In genomic region chr15:51051776-51052175, GRCh38 we compare ENCODE assay signal across 10 cellular contexts. TPM values are rescaled to one million over a fixed set of nuclear protein-coding genes. Genes with fewer than 3 reads are reported as not detected.
DNase-seq lines count a peak whose midpoint lies in the region; ATAC-seq, FAIRE-seq and TF ChIP-seq lines count a peak whose summit lies in the region.
"Had no signal": no experiment of that assay in that cellular context is flagged by ENCODE, and none has a peak within 500 bp of the region (broad histone marks: within the 10 kb centered on the region; RNA-seq: fewer than 3 reads in every experiment).

No MANE protein-coding gene starts in this region.

- ATAC-seq in right lobe of liver (peak in 3 of 4 donors; percentile 29 to 52 (median 47)), HepG2 (no peak), GM21723 (IDR thresholded peaks at IDR 0.05; ENCODE audit: unreplicated experiment) (no peak), HG03469 (IDR thresholded peaks at IDR 0.05; ENCODE audit: unreplicated experiment) (no peak)

- H3K36me3 ChIP-seq in right lobe of liver (no peaks in the 10 kb centered on the region), HepG2 (replicated peaks in 1 of 2; ENCODE audit: control insufficient read depth in 1 of 2, insufficient read depth in 2 of 2, low read length in 2 of 2) (no peaks in the 10 kb centered on the region), sigmoid colon (no peaks in the 10 kb centered on the region)

- WGBS in right lobe of liver (ENCODE audit: insufficient coverage, low coverage, low lambda C conversion rate, missing lambda C conversion rate): 46% methylated on average over 3 of the region's 3 CpGs
- 96% methylated on average over 3 of the region's 3 CpGs for WGBS in HepG2 (ENCODE audit: low lambda C conversion rate)
- 49 to 64% methylated on average over 3 of the region's 3 CpGs for WGBS in sigmoid colon, 2 donors

- BruUV-seq in HepG2 (replicated peaks; lab: Mats Ljungman, UMichigan): no TSS peak

- no peak overlapping the region for H2AFZ ChIP-seq in HepG2 (ENCODE audit: low read length)
- H2AFZ ChIP-seq: parathyroid adenoma had no signal

- H3K27ac Mint-ChIP-seq in dendritic cell treated with granulocyte-macrophage colony-stimulating factor and Interleukin-4, amounts not matched to agents 40 ng/mL and 50 ng/mL, for 4 days: peak overlapping the region; percentile 38

- H3K9ac ChIP-seq in HepG2 (ENCODE audit: insufficient read depth, low read depth, low read length): no peak overlapping the region
- H3K9ac ChIP-seq: parathyroid adenoma had no signal

- no peaks in the 10 kb centered on the region for H3K27me3 ChIP-seq in right lobe of liver
- no peaks in the 10 kb centered on the region for H3K27me3 ChIP-seq in HepG2 (ENCODE audit: control insufficient read depth in 1 of 2, insufficient read depth in 2 of 2, low read length in 2 of 2)
- H3K27me3 ChIP-seq in sigmoid colon: no peaks in the 10 kb centered on the region

- H3K4me1 ChIP-seq in right lobe of liver: peaks cover 0 to 15% (median 4%) of the 10 kb centered on the region in 4 donors
- H3K4me1 ChIP-seq in HepG2 (ENCODE audit: insufficient read depth, low read length): peaks cover 26% of the 10 kb centered on the region
- H3K4me1 ChIP-seq in sigmoid colon: peaks cover 0 to 27% (median 20%) of the 10 kb centered on the region in 4 donors
- H3K4me1 ChIP-seq: parathyroid adenoma had no signal

- H3K4me1 Mint-ChIP-seq in dendritic cell treated with granulocyte-macrophage colony-stimulating factor and Interleukin-4, amounts not matched to agents 40 ng/mL and 50 ng/mL, for 4 days (ENCODE audit: low read depth): peaks cover 45% of the 10 kb centered on the region

- TF ChIP-seq EP300 in HepG2 (IDR thresholded peaks at IDR 0.05; ENCODE audit: low read depth in 2 of 2, low read length in 2 of 2): no peak
- no peak for TF ChIP-seq EP300 in HepG2 (CRISPR knock-in tag; IDR thresholded peaks at IDR 0.05; ENCODE audit: borderline replicate concordance)
- TF ChIP-seq EP300 in sigmoid colon (IDR thresholded peaks at IDR 0.05): no peak

- H3K27me3 Mint-ChIP-seq in dendritic cell treated with granulocyte-macrophage colony-stimulating factor and Interleukin-4, amounts not matched to agents 40 ng/mL and 50 ng/mL, for 4 days: peaks cover 27% of the 10 kb centered on the region

- H3K36me3 Mint-ChIP-seq in dendritic cell treated with granulocyte-macrophage colony-stimulating factor and Interleukin-4, amounts not matched to agents 40 ng/mL and 50 ng/mL, for 4 days (ENCODE audit: low read depth): no peaks in the 10 kb centered on the region

- H4K20me1 ChIP-seq in HepG2 (ENCODE audit: insufficient read depth, low read length): peaks cover 13% of the 10 kb centered on the region; the same call in 1 of the 2 replicates

- TF ChIP-seq POLR2A in right lobe of liver (IDR thresholded peaks at IDR 0.05) (no peak), HepG2 (IDR thresholded peaks at IDR 0.05; ENCODE audit: insufficient read depth in 1 of 2, low read depth in 2 of 2, low read length in 2 of 2) (no peak), sigmoid colon (IDR thresholded peaks at IDR 0.05) (no peak)

- peaks cover 13% of the 10 kb centered on the region for H3K79me2 ChIP-seq in HepG2 (ENCODE audit: insufficient read depth, low read length)
- H3K79me2 ChIP-seq: parathyroid adenoma had no signal

- no peak overlapping the region for H3K4me3 ChIP-seq in right lobe of liver
- H3K4me3 ChIP-seq in HepG2 (replicated peaks in 1 of 3; ENCODE audit: insufficient read depth in 1 of 3, low read depth in 2 of 3, low read length in 3 of 3): no peak overlapping the region
- no peak overlapping the region for H3K4me3 ChIP-seq in sigmoid colon

- no peak overlapping the region for H3K4me3 Mint-ChIP-seq in dendritic cell treated with granulocyte-macrophage colony-stimulating factor and Interleukin-4, amounts not matched to agents 40 ng/mL and 50 ng/mL, for 4 days

- H3K9me3 ChIP-seq in right lobe of liver: no peaks in the 10 kb centered on the region
- H3K9me3 ChIP-seq in HepG2 (ENCODE audit: low read length): no peaks in the 10 kb centered on the region
- no peaks in the 10 kb centered on the region for H3K9me3 ChIP-seq in sigmoid colon

- no peak overlapping the region for H3K4me2 ChIP-seq in HepG2 (ENCODE audit: low read depth, low read length)

- POLR2A ChIA-PET in HepG2 (lab: Yijun Ruan, JAX): interaction anchor here (1.4 kb wide), 1 partner anchor 8 kb away, joined by 3 read pairs; no protein-coding TSS in a partner anchor

- intact Hi-C loops in right lobe of liver (cut with DNase I): no loop called here
- intact Hi-C loops in HepG2 (cut with micrococcal nuclease; ENCODE audit: unreplicated experiment): no loop called here
- intact Hi-C loops in dendritic cell treated with granulocyte-macrophage colony-stimulating factor and Interleukin-4, amounts not matched to agents 40 ng/mL and 50 ng/mL, for 4 days (cut with micrococcal nuclease): loop anchor here (1.0 kb wide), 1 partner anchor 25 kb away; no protein-coding TSS in a partner anchor
- intact Hi-C loops in sigmoid colon (cut with DNase I): no loop called here

- H3K9me3 Mint-ChIP-seq in dendritic cell treated with granulocyte-macrophage colony-stimulating factor and Interleukin-4, amounts not matched to agents 40 ng/mL and 50 ng/mL, for 4 days: peaks cover 6% of the 10 kb centered on the region

- FAIRE-seq in HepG2 (lab: Jason Lieb, UNC): no peak

- no peak for TF ChIP-seq CTCF in right lobe of liver (IDR thresholded peaks at IDR 0.05)
- no peak for TF ChIP-seq CTCF in HepG2 (CRISPR knock-in tag; IDR thresholded peaks at IDR 0.05)
- TF ChIP-seq CTCF in sigmoid colon (IDR thresholded peaks at IDR 0.05): no peak

- TF ChIP-seq RAD21 in HepG2 (CRISPR knock-in tag; IDR thresholded peaks at IDR 0.05): no peak

- CTCF ChIA-PET in HepG2 (lab: Yijun Ruan, JAX; ENCODE audit: low intra/inter-chr PET ratio, low total read pairs): no interaction called here

- no peak overlapping the region for H3K27ac ChIP-seq in right lobe of liver
- H3K27ac ChIP-seq in HepG2 (ENCODE audit: extremely low read length, insufficient read depth, low read length): no peak overlapping the region
- H3K27ac ChIP-seq in sigmoid colon: no peak overlapping the region
- H3K27ac ChIP-seq: parathyroid adenoma had no signal

- in situ Hi-C loops in HepG2 (cut with HindIII; ENCODE audit: extremely low pct_ligation_motif_present, low pct_unique_long_range_greater_than_20kb): no loop called here

- DNase-seq in right lobe of liver (no peak), HepG2 (ENCODE audit: low spot score) (no peak), myocyte (ENCODE audit: low read depth) (peak; percentile 95), sigmoid colon (no peak), NOMO-1 treated with DMSO at 0.1 percent for 48 hours (lab: John Stamatoyannopoulos, UW; ENCODE audit: unreplicated experiment) (no peak)

TF ChIP-seq in HepG2, 621 proteins besides CTCF, POLR2A, EP300 and RAD21 (continues in another document):
- no peak for TF ChIP-seq JUND (CRISPR knock-in tag; IDR thresholded peaks at IDR 0.05)
- no peak for TF ChIP-seq KLF9 (CRISPR knock-in tag; IDR thresholded peaks at IDR 0.05; ENCODE audit: low read depth)
- TF ChIP-seq, protein P1, sequence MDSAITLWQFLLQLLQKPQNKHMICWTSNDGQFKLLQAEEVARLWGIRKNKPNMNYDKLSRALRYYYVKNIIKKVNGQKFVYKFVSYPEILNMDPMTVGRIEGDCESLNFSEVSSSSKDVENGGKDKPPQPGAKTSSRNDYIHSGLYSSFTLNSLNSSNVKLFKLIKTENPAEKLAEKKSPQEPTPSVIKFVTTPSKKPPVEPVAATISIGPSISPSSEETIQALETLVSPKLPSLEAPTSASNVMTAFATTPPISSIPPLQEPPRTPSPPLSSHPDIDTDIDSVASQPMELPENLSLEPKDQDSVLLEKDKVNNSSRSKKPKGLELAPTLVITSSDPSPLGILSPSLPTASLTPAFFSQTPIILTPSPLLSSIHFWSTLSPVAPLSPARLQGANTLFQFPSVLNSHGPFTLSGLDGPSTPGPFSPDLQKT (CRISPR knock-in tag; IDR thresholded peaks at IDR 0.05; ENCODE audit: borderline replicate concordance): no peak

RNA-seq across cellular contexts. Expression of gene TNFAIP8L3, which starts 42.9 kb away (rescaled TPM):
- total RNA-seq in right lobe of liver: 1 to 10 TPM in 3 of 6 experiments, under 1 TPM in 3; 0.49 to 2.0 (median 0.95) TPM
- total RNA-seq in HepG2 (2016; rRNA removed; fragmentation: Illumina TruSeq; extraction: Trizol): 4.0 and 5.8 TPM in 2 replicates
- 2.7 and 3.1 TPM in 2 replicates for total RNA-seq in HepG2 (2016; cell fraction: cytosol; rRNA removed; fragmentation: Illumina TruSeq; extraction: Trizol; ENCODE audit: low read depth)
- 4.7 and 4.8 TPM in 2 replicates for total RNA-seq in HepG2 (2016; cell fraction: insoluble cytoplasmic fraction; rRNA removed; fragmentation: Illumina TruSeq; extraction: Trizol)
- total RNA-seq in HepG2 (2016; cell fraction: membrane; rRNA removed; fragmentation: Illumina TruSeq; extraction: Trizol): 8.1 and 8.9 TPM in 2 replicates
- total RNA-seq in HepG2 (2016; cell fraction: nucleus; rRNA removed; fragmentation: Illumina TruSeq; extraction: Trizol): 1.4 and 2.5 TPM in 2 replicates
- 0.10 and 0.15 TPM in 2 replicates for polyA plus RNA-seq in HepG2 (2011; rRNA removed)
- polyA plus RNA-seq in HepG2 (2011; cell fraction: cytosol; rRNA removed): 0.23 and 0.27 TPM in 2 replicates
- 0.08 and 0.10 TPM in 2 replicates for polyA plus RNA-seq in HepG2 (2011; cell fraction: nucleus; rRNA removed)
- 0.57 and 0.70 TPM in 2 replicates for polyA plus RNA-seq in HepG2 (2012)
- 4.8 and 5.5 TPM in 2 replicates for polyA plus RNA-seq in HepG2 (2016; cell fraction: cytosol; fragmentation: Illumina TruSeq; extraction: Trizol; ENCODE audit: low read depth)
- polyA plus RNA-seq in HepG2 (2016; cell fraction: insoluble cytoplasmic fraction; fragmentation: Illumina TruSeq; extraction: Trizol; ENCODE audit: low read depth): 6.1 and 6.4 TPM in 2 replicates
- 9.3 and 11.0 TPM in 2 replicates for polyA plus RNA-seq in HepG2 (2016; cell fraction: membrane; fragmentation: Illumina TruSeq; extraction: Trizol; ENCODE audit: low read depth)
- 4.6 and 5.3 TPM in 2 replicates for polyA plus RNA-seq in HepG2 (2016; cell fraction: nucleus; fragmentation: Illumina TruSeq; extraction: Trizol; ENCODE audit: insufficient read depth, low read depth)
- 0.30 TPM in 1 of 2 replicates, not detected in the other for polyA minus RNA-seq in HepG2 (2011; rRNA and poly(A)+ RNA removed; ENCODE audit: low replicate concordance)
- polyA minus RNA-seq in HepG2 (2011; cell fraction: cytosol; rRNA and poly(A)+ RNA removed): 0.26 and 0.40 TPM in 2 replicates
- polyA minus RNA-seq in HepG2 (2011; cell fraction: nucleus; rRNA and poly(A)+ RNA removed): not detected in 2 replicates
- total RNA-seq in myocyte: 19.3 and 30.9 TPM in 2 replicates
- 35.6 TPM for polyA plus RNA-seq in myocyte (2012)
- total RNA-seq in sigmoid colon: 10 to 100 TPM in 1 of 4 donors, 1 to 10 TPM in 3; 6.1 to 11.6 (median 7.5) TPM
- 10 to 100 TPM in 2 of 3 donors, 1 to 10 TPM in 1; 9.2 to 13.5 (median 13.2) TPM for polyA plus RNA-seq in sigmoid colon
- total RNA-seq: OCI-LY7 had no signal

Comparison
In these comparisons a context has a peak if more than half of its experiments do, and no peak if none do; other contexts are left out.
1. ATAC-seq: peak in right lobe of liver (3 of 4); none in HepG2 (single experiment), GM21723 (single experiment) and HG03469 (single experiment).